ENCODE assay signal across 1 cellular context in the genomic region with DNA sequence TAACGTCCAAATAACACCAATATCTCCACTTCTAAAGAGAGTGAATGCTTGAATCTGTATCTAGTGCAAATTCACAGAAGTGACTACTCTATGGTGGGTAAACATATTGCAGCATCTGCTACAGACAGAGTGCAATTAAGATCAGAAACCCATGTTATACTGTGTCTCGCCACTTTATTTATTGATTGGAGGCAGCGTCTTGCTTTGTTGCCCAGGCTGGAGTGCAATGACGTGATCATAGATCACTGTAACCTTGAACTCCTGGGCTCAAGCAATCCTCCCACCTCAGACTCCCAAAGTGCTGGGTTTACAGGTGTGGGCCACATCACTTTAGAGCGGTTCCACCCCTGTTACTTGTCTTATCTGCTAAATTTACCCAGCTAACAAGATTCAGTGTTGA.
TF ChIP-seq lines count a peak whose summit lies in the region.

No MANE protein-coding gene starts in this region.

TF ChIP-seq in HCT116, 20 proteins besides CTCF, POLR2A, EP300 and RAD21 (continued from another document):
- TF ChIP-seq, protein P1, sequence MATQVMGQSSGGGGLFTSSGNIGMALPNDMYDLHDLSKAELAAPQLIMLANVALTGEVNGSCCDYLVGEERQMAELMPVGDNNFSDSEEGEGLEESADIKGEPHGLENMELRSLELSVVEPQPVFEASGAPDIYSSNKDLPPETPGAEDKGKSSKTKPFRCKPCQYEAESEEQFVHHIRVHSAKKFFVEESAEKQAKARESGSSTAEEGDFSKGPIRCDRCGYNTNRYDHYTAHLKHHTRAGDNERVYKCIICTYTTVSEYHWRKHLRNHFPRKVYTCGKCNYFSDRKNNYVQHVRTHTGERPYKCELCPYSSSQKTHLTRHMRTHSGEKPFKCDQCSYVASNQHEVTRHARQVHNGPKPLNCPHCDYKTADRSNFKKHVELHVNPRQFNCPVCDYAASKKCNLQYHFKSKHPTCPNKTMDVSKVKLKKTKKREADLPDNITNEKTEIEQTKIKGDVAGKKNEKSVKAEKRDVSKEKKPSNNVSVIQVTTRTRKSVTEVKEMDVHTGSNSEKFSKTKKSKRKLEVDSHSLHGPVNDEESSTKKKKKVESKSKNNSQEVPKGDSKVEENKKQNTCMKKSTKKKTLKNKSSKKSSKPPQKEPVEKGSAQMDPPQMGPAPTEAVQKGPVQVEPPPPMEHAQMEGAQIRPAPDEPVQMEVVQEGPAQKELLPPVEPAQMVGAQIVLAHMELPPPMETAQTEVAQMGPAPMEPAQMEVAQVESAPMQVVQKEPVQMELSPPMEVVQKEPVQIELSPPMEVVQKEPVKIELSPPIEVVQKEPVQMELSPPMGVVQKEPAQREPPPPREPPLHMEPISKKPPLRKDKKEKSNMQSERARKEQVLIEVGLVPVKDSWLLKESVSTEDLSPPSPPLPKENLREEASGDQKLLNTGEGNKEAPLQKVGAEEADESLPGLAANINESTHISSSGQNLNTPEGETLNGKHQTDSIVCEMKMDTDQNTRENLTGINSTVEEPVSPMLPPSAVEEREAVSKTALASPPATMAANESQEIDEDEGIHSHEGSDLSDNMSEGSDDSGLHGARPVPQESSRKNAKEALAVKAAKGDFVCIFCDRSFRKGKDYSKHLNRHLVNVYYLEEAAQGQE (IDR thresholded peaks at IDR 0.05; ENCODE audit: low read depth): no peak
- TF ChIP-seq, protein P2, sequence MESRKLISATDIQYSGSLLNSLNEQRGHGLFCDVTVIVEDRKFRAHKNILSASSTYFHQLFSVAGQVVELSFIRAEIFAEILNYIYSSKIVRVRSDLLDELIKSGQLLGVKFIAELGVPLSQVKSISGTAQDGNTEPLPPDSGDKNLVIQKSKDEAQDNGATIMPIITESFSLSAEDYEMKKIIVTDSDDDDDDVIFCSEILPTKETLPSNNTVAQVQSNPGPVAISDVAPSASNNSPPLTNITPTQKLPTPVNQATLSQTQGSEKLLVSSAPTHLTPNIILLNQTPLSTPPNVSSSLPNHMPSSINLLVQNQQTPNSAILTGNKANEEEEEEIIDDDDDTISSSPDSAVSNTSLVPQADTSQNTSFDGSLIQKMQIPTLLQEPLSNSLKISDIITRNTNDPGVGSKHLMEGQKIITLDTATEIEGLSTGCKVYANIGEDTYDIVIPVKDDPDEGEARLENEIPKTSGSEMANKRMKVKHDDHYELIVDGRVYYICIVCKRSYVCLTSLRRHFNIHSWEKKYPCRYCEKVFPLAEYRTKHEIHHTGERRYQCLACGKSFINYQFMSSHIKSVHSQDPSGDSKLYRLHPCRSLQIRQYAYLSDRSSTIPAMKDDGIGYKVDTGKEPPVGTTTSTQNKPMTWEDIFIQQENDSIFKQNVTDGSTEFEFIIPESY (IDR thresholded peaks at IDR 0.05; ENCODE audit: extremely low read depth, insufficient replicate concordance, low read length): no peak
- TF ChIP-seq EZH2phosphoT487 (IDR thresholded peaks at IDR 0.05; ENCODE audit: borderline replicate concordance): no peak
